In the genomic region with DNA sequence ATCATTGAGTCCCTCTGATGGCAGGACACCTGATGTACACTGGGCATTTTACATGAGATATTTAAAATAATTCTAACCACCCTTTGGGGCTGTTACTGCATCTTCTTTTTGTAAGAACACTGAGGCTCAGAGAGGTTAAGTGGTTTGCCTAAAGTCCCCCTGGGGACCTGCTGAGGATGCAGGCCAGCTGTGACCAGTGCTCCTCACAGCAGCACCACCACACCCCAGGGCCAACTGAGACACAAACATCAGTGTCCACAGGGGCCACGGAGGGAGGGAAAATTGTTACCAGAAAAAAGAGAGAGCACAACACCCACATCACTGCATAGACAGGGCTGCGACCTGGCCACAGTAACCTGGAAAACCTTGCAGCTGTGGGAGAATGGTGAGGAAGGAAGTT, we compare ENCODE assay signal across 10 cellular contexts.
"Had no signal": no experiment of that assay in that cellular context is flagged by ENCODE, and none has a peak within 500 bp of the region (broad histone marks: within the 10 kb centered on the region; RNA-seq: fewer than 3 reads in every experiment).

No MANE protein-coding gene starts in this region.

- H3K4me3 ChIP-seq: colonic mucosa, neural progenitor cell, tibial nerve had no signal

- H3K9me3 ChIP-seq: colonic mucosa, tibial nerve had no signal

- H3K27ac ChIP-seq: colonic mucosa, neural progenitor cell, parathyroid adenoma had no signal

- H3K4me1 ChIP-seq: colonic mucosa, parathyroid adenoma had no signal

- H3K79me2 ChIP-seq: parathyroid adenoma had no signal

- H3K27me3 ChIP-seq: colonic mucosa, neural progenitor cell, tibial nerve had no signal

- H3K36me3 ChIP-seq: colonic mucosa, neural progenitor cell, tibial nerve had no signal

- H2AFZ ChIP-seq: neural progenitor cell, parathyroid adenoma had no signal

- DNase-seq: activated CD4-positive, alpha-beta T cell treated with anti-CD3 and anti-CD28 coated beads for 1 hour; activated CD4-positive, alpha-beta T cell treated with anti-CD3 and anti-CD28 coated beads, Interleukin-2, amount 50 U/mL, for 4 hours; activated naive CD4-positive, alpha-beta T cell treated with anti-CD3 and anti-CD28 coated beads, Interleukin-2, amount 10 ng/mL, durations not matched to agents 7 days and 5 days; caudate nucleus; colonic mucosa; stimulated activated CD4-positive, alpha-beta T cell treated with anti-CD3 and anti-CD28 coated beads, Interleukin-2, amount 100 ng/mL, for 48 hours; T-helper 1 cell had no signal

- H3K9ac ChIP-seq: neural progenitor cell, parathyroid adenoma had no signal
